ENCODE assay signal across 13 cellular contexts in genomic region chr7:47557317-47557985, GRCh38. TPM values are rescaled to one million over a fixed set of nuclear protein-coding genes. Genes with fewer than 3 reads are reported as not detected.
DNase-seq lines count a peak whose midpoint lies in the region; ATAC-seq and TF ChIP-seq lines count a peak whose summit lies in the region.
"Had no signal": no experiment of that assay in that cellular context is flagged by ENCODE, and none has a peak within 500 bp of the region (broad histone marks: within the 10 kb centered on the region; RNA-seq: fewer than 3 reads in every experiment).

No MANE protein-coding gene starts in this region.

- peak overlapping the region; percentile 73 for H3K4ac ChIP-seq in IMR-90 (ENCODE audit: low read depth, low read length)

- POLR2A ChIA-PET in IMR-90 (lab: Charles Lee; ENCODE audit: unreplicated experiment): no interaction called here

- H3K27ac ChIP-seq in IMR-90 (ENCODE audit: insufficient read depth, low read length): no peak overlapping the region
- peak overlapping the region in 1 of 2 donors; percentile 77 for H3K27ac ChIP-seq in coronary artery
- no peak overlapping the region for H3K27ac ChIP-seq in lower lobe of right lung
- H3K27ac ChIP-seq: parathyroid adenoma, testis had no signal

- H3K23ac ChIP-seq in IMR-90 (ENCODE audit: low read depth, low read length): peak overlapping the region; percentile 74; the same call in 1 of the 2 replicates

- peak overlapping the region in 1 of 2 experiments; percentile 63; a peak in 1 of 4 replicates for H4K8ac ChIP-seq in IMR-90 (ENCODE audit: low read depth in 2 of 2, low read length in 2 of 2)

- H2AK5ac ChIP-seq in IMR-90 (ENCODE audit: low read depth, low read length): peak overlapping the region; percentile 71

- H3K4me3 Mint-ChIP-seq in type B pancreatic cell: no peak overlapping the region

- H3K4me2 ChIP-seq in IMR-90 (ENCODE audit: low read depth, low read length): no peak overlapping the region

- in situ Hi-C loops in IMR-90 (cut with MboI; ENCODE audit: low sequenced_read_pairs) (no loop called here), GM13977 (cut with MboI; ENCODE audit: low pct_unique_long_range_greater_than_20kb, low sequenced_read_pairs, unreplicated experiment) (no loop called here)

- H2AK9ac ChIP-seq in IMR-90 (replicated peaks; ENCODE audit: low read depth, low read length, poor library complexity): peak overlapping the region; percentile 81

- H3K4me1 Mint-ChIP-seq in type B pancreatic cell (ENCODE audit: unreplicated experiment): peaks cover 50% of the 10 kb centered on the region

- H2BK20ac ChIP-seq in IMR-90 (ENCODE audit: low read depth, low read length): peak overlapping the region; percentile 63; the same call in 1 of the 2 replicates

- intact Hi-C loops in IMR-90 (cut with micrococcal nuclease) (no loop called here), lower lobe of right lung (cut with DNase I) (no loop called here)

- peaks cover 73% of the 10 kb centered on the region for H4K20me1 ChIP-seq in IMR-90 (ENCODE audit: insufficient read depth, low read length)

- dilution Hi-C loops in IMR-90 (cut with HindIII; ENCODE audit: low sequenced_read_pairs, unreplicated experiment): no loop called here

- H3K27me3 Mint-ChIP-seq in type B pancreatic cell: no peaks in the 10 kb centered on the region

- BruUV-seq in IMR-90 (replicated peaks; lab: Mats Ljungman, UMichigan): no TSS peak

- no peaks in the 10 kb centered on the region for H3K9me3 ChIP-seq in IMR-90 (ENCODE audit: control insufficient read depth, insufficient read depth, low read length)
- no peaks in the 10 kb centered on the region for H3K9me3 ChIP-seq in lower lobe of right lung
- H3K9me3 ChIP-seq: testis had no signal

- H2BK5ac ChIP-seq in IMR-90 (ENCODE audit: low read depth, low read length, poor library complexity, severe bottlenecking): no peak overlapping the region

- CTCF ChIA-PET in IMR-90 (lab: Yijun Ruan, JAX): no interaction called here

- peak overlapping the region; percentile 78; the same call in 1 of the 2 replicates for H3K14ac ChIP-seq in IMR-90 (replicated peaks; ENCODE audit: low read depth, low read length)

- peak; percentile 64 for ATAC-seq in IMR-90 (ENCODE audit: low read depth)
- ATAC-seq in lower lobe of right lung: peak; percentile 14 to 44

- WGBS in IMR-90 (ENCODE audit: extremely low coverage in 2 of 2, insufficient read length in 1 of 2), 2 experiments: 67% methylated on average over 1 of the region's 9 CpGs; no CpG with 5 or more reads in 1 of the 2 experiments

- peaks cover 58 to 93% of the 10 kb centered on the region in 2 experiments for H3K79me1 ChIP-seq in IMR-90 (ENCODE audit: low read depth in 1 of 2, low read length in 2 of 2)

- H2AFZ ChIP-seq in IMR-90 (replicated peaks; ENCODE audit: low read length, poor library complexity): peak overlapping the region; percentile 18
- H2AFZ ChIP-seq: parathyroid adenoma had no signal

- DNase-seq in IMR-90: peak; percentile 57
- DNase-seq in coronary artery (ENCODE audit: low spot score): no peak
- DNase-seq in lower lobe of right lung: no peak
- DNase-seq in type B pancreatic cell (ENCODE audit: extremely low spot score, unreplicated experiment): no peak
- no peak for DNase-seq in islet precursor cell
- DNase-seq in erythroblast (lab: John Stamatoyannopoulos, UW): no peak
- no peak for DNase-seq in effector CD4-positive, alpha-beta T cell
- no peak for DNase-seq in GM13977 (ENCODE audit: low spot score)
- DNase-seq: activated CD4-positive, alpha-beta T cell treated with anti-CD3 and anti-CD28 coated beads, Interleukin-2, amount 50 U/mL, for 48 hours; activated naive CD4-positive, alpha-beta T cell treated with anti-CD3 and anti-CD28 coated beads, Interleukin-2, amount 50 U/mL, for 16 hours; effector CD8-positive, alpha-beta T cell; testis had no signal

- peaks cover 29% of the 10 kb centered on the region for H3K36me3 Mint-ChIP-seq in type B pancreatic cell

- no peak overlapping the region for H3K56ac ChIP-seq in IMR-90 (ENCODE audit: extremely low read depth, insufficient read depth, low read length)

- peak overlapping the region; percentile 78 for H2BK120ac ChIP-seq in IMR-90 (ENCODE audit: low read depth, low read length)

- H3K36me3 ChIP-seq in IMR-90 (ENCODE audit: control insufficient read depth, insufficient read depth, low read length) (peaks cover 2% of the 10 kb centered on the region), lower lobe of right lung (no peaks in the 10 kb centered on the region)

- H3K27me3 ChIP-seq in IMR-90 (ENCODE audit: control insufficient read depth, insufficient read depth, low read length) (no peaks in the 10 kb centered on the region), lower lobe of right lung (ENCODE audit: low read depth) (no peaks in the 10 kb centered on the region)
- H3K27me3 ChIP-seq: testis had no signal

- TF ChIP-seq RAD21 in IMR-90 (IDR thresholded peaks at IDR 0.05; ENCODE audit: low read length): no peak

- H4K91ac ChIP-seq in IMR-90 (ENCODE audit: insufficient read depth, low read depth, low read length): no peak overlapping the region; the same call in 1 of the 2 replicates

- H3K4me3 ChIP-seq in IMR-90 (ENCODE audit: insufficient read depth, low read depth, low read length) (no peak overlapping the region), coronary artery (peak overlapping the region; percentile 15), lower lobe of right lung (no peak overlapping the region)
- H3K4me3 ChIP-seq: testis had no signal

- peaks cover 50% of the 10 kb centered on the region for H3K9me1 ChIP-seq in IMR-90 (ENCODE audit: insufficient read depth, low read length)

- H3K9ac ChIP-seq in IMR-90 (ENCODE audit: low read depth, low read length): no peak overlapping the region
- H3K9ac ChIP-seq: parathyroid adenoma had no signal

- peaks cover 19% of the 10 kb centered on the region for H3K4me1 ChIP-seq in IMR-90 (ENCODE audit: control insufficient read depth, insufficient read depth, low read length)
- H3K4me1 ChIP-seq in lower lobe of right lung: peaks cover 25% of the 10 kb centered on the region

- no peak overlapping the region for H4K5ac ChIP-seq in IMR-90 (ENCODE audit: low read depth, low read length)

- TF ChIP-seq POLR2A in IMR-90 (IDR thresholded peaks at IDR 0.05; ENCODE audit: low read depth, low read length) (no peak), erythroblast (IDR thresholded peaks at IDR 0.05; ENCODE audit: low read length) (no peak)

- no peak overlapping the region for H3K18ac ChIP-seq in IMR-90 (ENCODE audit: low read depth, low read length)

- no peaks in the 10 kb centered on the region for H3K9me3 Mint-ChIP-seq in type B pancreatic cell

- no peak overlapping the region; the same call in 2 of the 3 replicates for H2BK15ac ChIP-seq in IMR-90 (ENCODE audit: low read depth, low read length)

- H3K27ac Mint-ChIP-seq in type B pancreatic cell: peak overlapping the region; percentile 89

- TF ChIP-seq CTCF in IMR-90 (conservative IDR thresholded peaks at IDR 0.05; ENCODE audit: low read depth, low read length) (no peak), coronary artery (IDR thresholded peaks at IDR 0.05) (no peak), lower lobe of right lung (IDR thresholded peaks at IDR 0.05) (no peak), type B pancreatic cell (conservative IDR thresholded peaks at IDR 0.05) (no peak), GM13977 (IDR thresholded peaks at IDR 0.05; ENCODE audit: extremely low read depth, insufficient read depth, missing control alignments) (no peak)

TF ChIP-seq in IMR-90, 13 proteins besides CTCF, POLR2A, EP300 and RAD21:
- TF ChIP-seq NFE2L2 (IDR thresholded peaks at IDR 0.05; ENCODE audit: low read depth, low read length) (no peak), FOS (IDR thresholded peaks at IDR 0.05; ENCODE audit: low read depth, low read length) (no peak), SMC3 (IDR thresholded peaks at IDR 0.05; ENCODE audit: low read depth, low read length) (no peak), RFX5 (IDR thresholded peaks at IDR 0.05; ENCODE audit: low read depth, low read length) (no peak), RCOR1 (IDR thresholded peaks at IDR 0.05; ENCODE audit: insufficient replicate concordance, low read length) (no peak), CHD1 (IDR thresholded peaks at IDR 0.05; ENCODE audit: low read depth, low read length) (no peak), MAZ (IDR thresholded peaks at IDR 0.05; ENCODE audit: borderline replicate concordance, low read depth, low read length) (no peak), CEBPB (IDR thresholded peaks at IDR 0.05; ENCODE audit: low read depth, low read length) (no peak), BHLHE40 (IDR thresholded peaks at IDR 0.05; ENCODE audit: low read depth, low read length) (no peak), MXI1 (IDR thresholded peaks at IDR 0.05; ENCODE audit: borderline replicate concordance, low read depth, low read length) (no peak), MAFK (IDR thresholded peaks at IDR 0.05; ENCODE audit: low read depth, low read length) (no peak), USF2 (IDR thresholded peaks at IDR 0.05; ENCODE audit: low read depth, low read length) (no peak)
- TF ChIP-seq, protein P1, sequence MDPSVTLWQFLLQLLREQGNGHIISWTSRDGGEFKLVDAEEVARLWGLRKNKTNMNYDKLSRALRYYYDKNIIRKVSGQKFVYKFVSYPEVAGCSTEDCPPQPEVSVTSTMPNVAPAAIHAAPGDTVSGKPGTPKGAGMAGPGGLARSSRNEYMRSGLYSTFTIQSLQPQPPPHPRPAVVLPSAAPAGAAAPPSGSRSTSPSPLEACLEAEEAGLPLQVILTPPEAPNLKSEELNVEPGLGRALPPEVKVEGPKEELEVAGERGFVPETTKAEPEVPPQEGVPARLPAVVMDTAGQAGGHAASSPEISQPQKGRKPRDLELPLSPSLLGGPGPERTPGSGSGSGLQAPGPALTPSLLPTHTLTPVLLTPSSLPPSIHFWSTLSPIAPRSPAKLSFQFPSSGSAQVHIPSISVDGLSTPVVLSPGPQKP (IDR thresholded peaks at IDR 0.05; ENCODE audit: borderline replicate concordance, low read depth, low read length): no peak
TF ChIP-seq in IMR-90: peak in this region for 0.

RNA-seq across cellular contexts. Expression of gene TNS3, which starts 24.5 kb away (rescaled TPM):
- total RNA-seq in IMR-90 (2012; rRNA removed) (58.9 and 64.3 TPM in 2 replicates), lower lobe of right lung (174 TPM), type B pancreatic cell (ENCODE audit: low replicate concordance) (48.8 and 138 TPM in 2 replicates)
- 75.6 and 79.2 TPM in 2 replicates for polyA plus RNA-seq in IMR-90 (2012; rRNA removed)
- polyA plus RNA-seq in IMR-90 (2012; cell fraction: cytosol; rRNA removed): 45.5 and 62.9 TPM in 2 replicates
- 103 and 160 TPM in 2 replicates for polyA plus RNA-seq in IMR-90 (2012; cell fraction: nucleus; rRNA removed; ENCODE audit: low replicate concordance)
